In genomic region chr4:120855307-120856001, GRCh38 we compare ENCODE assay signal across 10 cellular contexts.
A peak's percentile ranks its signal among the peaks of the same experiment; 100 is the strongest.
DNase-seq lines count a peak whose midpoint lies in the region; ATAC-seq, FAIRE-seq and TF ChIP-seq lines count a peak whose summit lies in the region.
"Had no signal": no experiment of that assay in that cellular context is flagged by ENCODE, and none has a peak within 500 bp of the region (broad histone marks: within the 10 kb centered on the region; RNA-seq: fewer than 3 reads in every experiment).

No MANE protein-coding gene starts in this region.

- H3K79me2 ChIP-seq in MM.1S (ENCODE audit: low read length): no peaks in the 10 kb centered on the region

- H3K27me3 ChIP-seq in MM.1S (replicated peaks; ENCODE audit: insufficient read depth, low read length): no peaks in the 10 kb centered on the region
- no peaks in the 10 kb centered on the region for H3K27me3 ChIP-seq in small intestine (ENCODE audit: control insufficient read depth in 2 of 2, insufficient read depth in 2 of 2, low read length in 2 of 2)

- FAIRE-seq in small intestine (lab: Jason Lieb, UNC): no peak
- FAIRE-seq: HepG2 had no signal

- peaks cover 29% of the 10 kb centered on the region for H3F3A ChIP-seq in MM.1S (ENCODE audit: insufficient read depth, low read length)

- no peak overlapping the region for H2AFZ ChIP-seq in MM.1S (ENCODE audit: low read length)

- peak overlapping the region; percentile 13; the same call in 1 of the 2 replicates for H3K9ac ChIP-seq in MM.1S (ENCODE audit: low read length)

- peak overlapping the region; percentile 64 for H3K4me2 ChIP-seq in MM.1S (ENCODE audit: low read depth, low read length)

- H3K4me3 ChIP-seq in MM.1S (ENCODE audit: low read length) (no peak overlapping the region), small intestine (ENCODE audit: low read depth in 1 of 2, low read length in 2 of 2) (no peak overlapping the region)

- no peaks in the 10 kb centered on the region for H3K36me3 ChIP-seq in MM.1S (replicated peaks; ENCODE audit: insufficient read depth, low read length)
- no peaks in the 10 kb centered on the region for H3K36me3 ChIP-seq in small intestine (ENCODE audit: control insufficient read depth in 2 of 2, insufficient read depth in 2 of 2, low read length in 2 of 2)

- DNase-seq in MM.1S (peak; percentile 90), left cardiac atrium (no peak), small intestine (no peak), left lobe of liver (ENCODE audit: low spot score) (no peak)
- no peak for DNase-seq in stimulated activated CD4-positive, alpha-beta T cell treated with anti-CD3 and anti-CD28 coated beads, Interleukin-1b, Interleukin-23, amount 100 ng/mL, for 48 hours
- DNase-seq: NCI-H2081 treated with DMSO at 0.1 percent for 48 hours had no signal

- H3K9me3 ChIP-seq in MM.1S (replicated peaks; ENCODE audit: insufficient read depth, low read length) (no peaks in the 10 kb centered on the region), small intestine (ENCODE audit: control insufficient read depth, low read depth) (no peaks in the 10 kb centered on the region)

- H3K4me1 ChIP-seq in MM.1S (ENCODE audit: low read length) (peaks cover 41% of the 10 kb centered on the region), small intestine (ENCODE audit: control insufficient read depth in 2 of 2, insufficient read depth in 1 of 2, low read depth in 1 of 2, low read length in 1 of 2) (no peaks in the 10 kb centered on the region)

- 72 to 80% (median 72%) methylated on average over 2 of the region's 2 CpGs for WGBS in small intestine, 3 donors

- H4K20me1 ChIP-seq in MM.1S (ENCODE audit: insufficient read depth, low read length): no peaks in the 10 kb centered on the region

- intact Hi-C loops in left cardiac atrium (cut with DNase I): no loop called here

- peak; percentile 97 for ATAC-seq in GM18858 (IDR thresholded peaks at IDR 0.05; ENCODE audit: unreplicated experiment)
- ATAC-seq in GM21360 (IDR thresholded peaks at IDR 0.05; ENCODE audit: unreplicated experiment): peak; percentile 89
- peak; percentile 91 for ATAC-seq in HG02973 (IDR thresholded peaks at IDR 0.05; ENCODE audit: unreplicated experiment)
- ATAC-seq in left cardiac atrium: no peak
- no peak for ATAC-seq in left lobe of liver
- ATAC-seq: HepG2 had no signal

- peak; percentile 32 for TF ChIP-seq CTCF in MM.1S (IDR thresholded peaks at IDR 0.05; ENCODE audit: low read length)

- no peaks in the 10 kb centered on the region for H3K9me2 ChIP-seq in MM.1S (replicated peaks; ENCODE audit: insufficient read depth, low read length)

- H3K27ac ChIP-seq in MM.1S (ENCODE audit: low read length) (peak overlapping the region; percentile 69), small intestine (ENCODE audit: low read depth in 1 of 2, low read length in 1 of 2) (no peak overlapping the region)

Comparison
In these comparisons a context has a peak if more than half of its experiments do, and no peak if none do; other contexts are left out.
1. ATAC-seq: peak in GM18858 (single experiment), GM21360 (single experiment) and HG02973 (single experiment); none in left cardiac atrium (0 of 2) and left lobe of liver (single experiment).